ENCODE assay signal across 1 cellular context in the genomic region with DNA sequence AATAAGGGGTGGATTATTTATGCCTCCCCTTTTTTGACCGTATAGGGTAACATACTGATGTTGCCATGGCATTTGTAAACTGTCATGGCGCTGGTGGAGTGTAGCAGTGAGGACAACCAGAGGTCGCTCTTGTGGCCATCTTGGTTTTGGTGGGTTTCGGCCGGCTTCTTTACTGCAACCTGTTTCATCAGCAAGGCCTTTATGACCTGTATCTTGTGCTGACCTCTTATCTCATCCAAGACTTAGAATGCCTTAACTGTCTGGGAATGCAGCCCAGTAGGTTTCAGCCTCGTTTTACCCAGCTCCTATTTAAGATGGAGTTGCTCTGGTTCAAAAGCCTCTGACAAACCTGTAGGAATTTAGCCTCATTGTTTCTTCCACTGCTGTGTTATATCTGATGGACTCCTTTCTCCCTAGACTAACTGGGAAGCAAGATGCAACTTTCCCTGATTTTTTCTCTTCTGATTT.
A peak's percentile ranks its signal among the peaks of the same experiment; 100 is the strongest.
TF ChIP-seq lines count a peak whose summit lies in the region.

No MANE protein-coding gene starts in this region.

TF ChIP-seq in K562, 482 proteins besides CTCF, POLR2A, EP300 and RAD21 (continued from another document and continues in another):
- TF ChIP-seq ZNF518B (CRISPR knock-in tag; IDR thresholded peaks at IDR 0.05) (no peak), ZNF280A (IDR thresholded peaks at IDR 0.05; ENCODE audit: low read depth, partially characterized antibody) (no peak), BCOR (IDR thresholded peaks at IDR 0.05) (no peak), CHCHD3 (CRISPR knock-in tag; IDR thresholded peaks at IDR 0.05) (no peak), ZNF347 (CRISPR knock-in tag; IDR thresholded peaks at IDR 0.05; ENCODE audit: low read depth) (no peak), BRCA1 (IDR thresholded peaks at IDR 0.05) (no peak), BRCA1 (CRISPR knock-in tag; IDR thresholded peaks at IDR 0.05) (no peak), RERE (CRISPR knock-in tag; IDR thresholded peaks at IDR 0.05; ENCODE audit: borderline replicate concordance) (no peak), HNRNPL (IDR thresholded peaks at IDR 0.05; ENCODE audit: low read depth, low read length) (no peak), PYGO2 (tag; IDR thresholded peaks at IDR 0.05) (peak; percentile 84), KLF10 (CRISPR knock-in tag; IDR thresholded peaks at IDR 0.05) (no peak), E2F5 (CRISPR knock-in tag; IDR thresholded peaks at IDR 0.05) (no peak), ZKSCAN1 (IDR thresholded peaks at IDR 0.05; ENCODE audit: low read depth, low read length) (no peak), NFATC3 (IDR thresholded peaks at IDR 0.05) (no peak), ZNF354B (CRISPR knock-in tag; IDR thresholded peaks at IDR 0.05) (peak; percentile 77; the same call in 1 of the 2 replicates), ZC3H8 (IDR thresholded peaks at IDR 0.05) (no peak), NFXL1 (CRISPR knock-in tag; IDR thresholded peaks at IDR 0.05) (peak; percentile 89), NR2C2 (CRISPR knock-in tag; IDR thresholded peaks at IDR 0.05) (no peak), NR2C2 (tag; IDR thresholded peaks at IDR 0.05) (peak; percentile 60), MTF1 (CRISPR knock-in tag; IDR thresholded peaks at IDR 0.05; ENCODE audit: borderline replicate concordance) (no peak), ZNF830 (CRISPR knock-in tag; IDR thresholded peaks at IDR 0.05) (no peak), TFE3 (CRISPR knock-in tag; IDR thresholded peaks at IDR 0.05) (no peak), NFRKB (IDR thresholded peaks at IDR 0.05; ENCODE audit: low read depth) (no peak), ESRRB (CRISPR knock-in tag; IDR thresholded peaks at IDR 0.05; ENCODE audit: borderline replicate concordance) (no peak), ZNF584 (CRISPR knock-in tag; IDR thresholded peaks at IDR 0.05; ENCODE audit: low read depth) (peak; percentile 99)
- TF ChIP-seq, protein P1, sequence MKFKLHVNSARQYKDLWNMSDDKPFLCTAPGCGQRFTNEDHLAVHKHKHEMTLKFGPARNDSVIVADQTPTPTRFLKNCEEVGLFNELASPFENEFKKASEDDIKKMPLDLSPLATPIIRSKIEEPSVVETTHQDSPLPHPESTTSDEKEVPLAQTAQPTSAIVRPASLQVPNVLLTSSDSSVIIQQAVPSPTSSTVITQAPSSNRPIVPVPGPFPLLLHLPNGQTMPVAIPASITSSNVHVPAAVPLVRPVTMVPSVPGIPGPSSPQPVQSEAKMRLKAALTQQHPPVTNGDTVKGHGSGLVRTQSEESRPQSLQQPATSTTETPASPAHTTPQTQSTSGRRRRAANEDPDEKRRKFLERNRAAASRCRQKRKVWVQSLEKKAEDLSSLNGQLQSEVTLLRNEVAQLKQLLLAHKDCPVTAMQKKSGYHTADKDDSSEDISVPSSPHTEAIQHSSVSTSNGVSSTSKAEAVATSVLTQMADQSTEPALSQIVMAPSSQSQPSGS (CRISPR knock-in tag; IDR thresholded peaks at IDR 0.05), result no peak
- TF ChIP-seq, protein P2, sequence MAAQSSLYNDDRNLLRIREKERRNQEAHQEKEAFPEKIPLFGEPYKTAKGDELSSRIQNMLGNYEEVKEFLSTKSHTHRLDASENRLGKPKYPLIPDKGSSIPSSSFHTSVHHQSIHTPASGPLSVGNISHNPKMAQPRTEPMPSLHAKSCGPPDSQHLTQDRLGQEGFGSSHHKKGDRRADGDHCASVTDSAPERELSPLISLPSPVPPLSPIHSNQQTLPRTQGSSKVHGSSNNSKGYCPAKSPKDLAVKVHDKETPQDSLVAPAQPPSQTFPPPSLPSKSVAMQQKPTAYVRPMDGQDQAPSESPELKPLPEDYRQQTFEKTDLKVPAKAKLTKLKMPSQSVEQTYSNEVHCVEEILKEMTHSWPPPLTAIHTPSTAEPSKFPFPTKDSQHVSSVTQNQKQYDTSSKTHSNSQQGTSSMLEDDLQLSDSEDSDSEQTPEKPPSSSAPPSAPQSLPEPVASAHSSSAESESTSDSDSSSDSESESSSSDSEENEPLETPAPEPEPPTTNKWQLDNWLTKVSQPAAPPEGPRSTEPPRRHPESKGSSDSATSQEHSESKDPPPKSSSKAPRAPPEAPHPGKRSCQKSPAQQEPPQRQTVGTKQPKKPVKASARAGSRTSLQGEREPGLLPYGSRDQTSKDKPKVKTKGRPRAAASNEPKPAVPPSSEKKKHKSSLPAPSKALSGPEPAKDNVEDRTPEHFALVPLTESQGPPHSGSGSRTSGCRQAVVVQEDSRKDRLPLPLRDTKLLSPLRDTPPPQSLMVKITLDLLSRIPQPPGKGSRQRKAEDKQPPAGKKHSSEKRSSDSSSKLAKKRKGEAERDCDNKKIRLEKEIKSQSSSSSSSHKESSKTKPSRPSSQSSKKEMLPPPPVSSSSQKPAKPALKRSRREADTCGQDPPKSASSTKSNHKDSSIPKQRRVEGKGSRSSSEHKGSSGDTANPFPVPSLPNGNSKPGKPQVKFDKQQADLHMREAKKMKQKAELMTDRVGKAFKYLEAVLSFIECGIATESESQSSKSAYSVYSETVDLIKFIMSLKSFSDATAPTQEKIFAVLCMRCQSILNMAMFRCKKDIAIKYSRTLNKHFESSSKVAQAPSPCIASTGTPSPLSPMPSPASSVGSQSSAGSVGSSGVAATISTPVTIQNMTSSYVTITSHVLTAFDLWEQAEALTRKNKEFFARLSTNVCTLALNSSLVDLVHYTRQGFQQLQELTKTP (IDR thresholded peaks at IDR 0.05; ENCODE audit: low read depth in 1 of 2, partially characterized antibody in 2 of 2), result no peak
- TF ChIP-seq, protein P3, sequence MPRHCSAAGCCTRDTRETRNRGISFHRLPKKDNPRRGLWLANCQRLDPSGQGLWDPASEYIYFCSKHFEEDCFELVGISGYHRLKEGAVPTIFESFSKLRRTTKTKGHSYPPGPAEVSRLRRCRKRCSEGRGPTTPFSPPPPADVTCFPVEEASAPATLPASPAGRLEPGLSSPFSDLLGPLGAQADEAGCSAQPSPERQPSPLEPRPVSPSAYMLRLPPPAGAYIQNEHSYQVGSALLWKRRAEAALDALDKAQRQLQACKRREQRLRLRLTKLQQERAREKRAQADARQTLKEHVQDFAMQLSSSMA (CRISPR knock-in tag; IDR thresholded peaks at IDR 0.05), result no peak
- TF ChIP-seq, protein P4, sequence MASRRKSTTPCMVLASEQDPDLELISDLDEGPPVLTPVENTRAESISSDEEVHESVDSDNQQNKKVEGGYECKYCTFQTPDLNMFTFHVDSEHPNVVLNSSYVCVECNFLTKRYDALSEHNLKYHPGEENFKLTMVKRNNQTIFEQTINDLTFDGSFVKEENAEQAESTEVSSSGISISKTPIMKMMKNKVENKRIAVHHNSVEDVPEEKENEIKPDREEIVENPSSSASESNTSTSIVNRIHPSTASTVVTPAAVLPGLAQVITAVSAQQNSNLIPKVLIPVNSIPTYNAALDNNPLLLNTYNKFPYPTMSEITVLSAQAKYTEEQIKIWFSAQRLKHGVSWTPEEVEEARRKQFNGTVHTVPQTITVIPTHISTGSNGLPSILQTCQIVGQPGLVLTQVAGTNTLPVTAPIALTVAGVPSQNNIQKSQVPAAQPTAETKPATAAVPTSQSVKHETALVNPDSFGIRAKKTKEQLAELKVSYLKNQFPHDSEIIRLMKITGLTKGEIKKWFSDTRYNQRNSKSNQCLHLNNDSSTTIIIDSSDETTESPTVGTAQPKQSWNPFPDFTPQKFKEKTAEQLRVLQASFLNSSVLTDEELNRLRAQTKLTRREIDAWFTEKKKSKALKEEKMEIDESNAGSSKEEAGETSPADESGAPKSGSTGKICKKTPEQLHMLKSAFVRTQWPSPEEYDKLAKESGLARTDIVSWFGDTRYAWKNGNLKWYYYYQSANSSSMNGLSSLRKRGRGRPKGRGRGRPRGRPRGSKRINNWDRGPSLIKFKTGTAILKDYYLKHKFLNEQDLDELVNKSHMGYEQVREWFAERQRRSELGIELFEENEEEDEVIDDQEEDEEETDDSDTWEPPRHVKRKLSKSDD (conservative IDR thresholded peaks at IDR 0.05; ENCODE audit: low read length), result no peak
- TF ChIP-seq, protein P5, sequence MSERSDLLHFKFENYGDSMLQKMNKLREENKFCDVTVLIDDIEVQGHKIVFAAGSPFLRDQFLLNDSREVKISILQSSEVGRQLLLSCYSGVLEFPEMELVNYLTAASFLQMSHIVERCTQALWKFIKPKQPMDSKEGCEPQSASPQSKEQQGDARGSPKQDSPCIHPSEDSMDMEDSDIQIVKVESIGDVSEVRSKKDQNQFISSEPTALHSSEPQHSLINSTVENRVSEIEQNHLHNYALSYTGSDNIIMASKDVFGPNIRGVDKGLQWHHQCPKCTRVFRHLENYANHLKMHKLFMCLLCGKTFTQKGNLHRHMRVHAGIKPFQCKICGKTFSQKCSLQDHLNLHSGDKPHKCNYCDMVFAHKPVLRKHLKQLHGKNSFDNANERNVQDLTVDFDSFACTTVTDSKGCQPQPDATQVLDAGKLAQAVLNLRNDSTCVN (CRISPR knock-in tag; IDR thresholded peaks at IDR 0.05), result 0 out of 2 replicates have a peak, but pooled peaks have one; percentile 62
